Comparison of ENCODE assay signal across 1 cellular context in genomic region chr3:31250116-31250813, GRCh38.
TF ChIP-seq lines count a peak whose summit lies in the region.

No MANE protein-coding gene starts in this region.

TF ChIP-seq in GM12878, 131 proteins besides CTCF, POLR2A, EP300 and RAD21 (continued from another document):
- TF ChIP-seq JUND (IDR thresholded peaks at IDR 0.05; ENCODE audit: low read depth, low read length) (no peak), JUNB (IDR thresholded peaks at IDR 0.05) (no peak), MEF2B (IDR thresholded peaks at IDR 0.05; ENCODE audit: partially characterized antibody, poor library complexity, severe bottlenecking) (no peak)
